ENCODE assay signal across 10 cellular contexts in genomic region chr6:138307816-138308727, GRCh38.
A peak's percentile ranks its signal among the peaks of the same experiment; 100 is the strongest.
DNase-seq lines count a peak whose midpoint lies in the region; ATAC-seq and TF ChIP-seq lines count a peak whose summit lies in the region.
"Had no signal": no experiment of that assay in that cellular context is flagged by ENCODE, and none has a peak within 500 bp of the region (broad histone marks: within the 10 kb centered on the region; RNA-seq: fewer than 3 reads in every experiment).

No MANE protein-coding gene starts in this region.

- H3K4me3 Mint-ChIP-seq in MCF 10A (ENCODE audit: unreplicated experiment), result no peak overlapping the region
- no peak overlapping the region for H3K4me3 Mint-ChIP-seq in H9
- H3K4me3 Mint-ChIP-seq: activated naive CD8-positive, alpha-beta T cell treated with anti-CD3 and anti-CD28 coated beads, Interleukin-2, amount 50 U/mL, for 24 hours had no signal

- no peaks in the 10 kb centered on the region for H3K79me2 ChIP-seq in H9 (ENCODE audit: insufficient read depth, low read length)

- peak; percentile 50 for DNase-seq in HCEC 1CT
- peak; percentile 16 for DNase-seq in MCF 10A (ENCODE audit: unreplicated experiment)
- peak; percentile 27 for DNase-seq in iris pigment epithelial cell (ENCODE audit: low read depth)
- DNase-seq in thyroid gland, result peak; percentile 49 to 56
- DNase-seq in H9, result no peak
- DNase-seq in DMS114 treated with DMSO at 0.1 percent for 48 hours (lab: John Stamatoyannopoulos, UW; ENCODE audit: unreplicated experiment), result no peak
- DNase-seq: activated CD4-positive, CD25-positive, alpha-beta regulatory T cell; activated naive CD8-positive, alpha-beta T cell treated with anti-CD3 and anti-CD28 coated beads, Interleukin-2, amount 50 U/mL, for 24 hours had no signal

- no peak overlapping the region for H3K23ac ChIP-seq in H9 (ENCODE audit: insufficient read length, low read depth, low read length)

- H3K4me1 ChIP-seq in thyroid gland, result no peaks in the 10 kb centered on the region
- no peaks in the 10 kb centered on the region for H3K4me1 ChIP-seq in H9 (ENCODE audit: insufficient read depth, low read length)

- H4K20me1 ChIP-seq in H9 (ENCODE audit: control insufficient read depth, insufficient read depth, insufficient read length), result no peaks in the 10 kb centered on the region

- TF ChIP-seq POLR2A in thyroid gland (IDR thresholded peaks at IDR 0.05), result no peak

- no peak overlapping the region for H2BK20ac ChIP-seq in H9 (ENCODE audit: low read depth, low read length, poor library complexity, severe bottlenecking)

- no peaks in the 10 kb centered on the region for H3K9me3 Mint-ChIP-seq in MCF 10A (ENCODE audit: unreplicated experiment)
- H3K9me3 Mint-ChIP-seq in H9, result no peaks in the 10 kb centered on the region
- H3K9me3 Mint-ChIP-seq: activated naive CD8-positive, alpha-beta T cell treated with anti-CD3 and anti-CD28 coated beads, Interleukin-2, amount 50 U/mL, for 24 hours had no signal

- H2AK5ac ChIP-seq in H9 (ENCODE audit: insufficient read length, low read length), result no peak overlapping the region

- no peak overlapping the region for H4K5ac ChIP-seq in H9 (ENCODE audit: insufficient read length, low read depth, low read length)

- H3K27me3 Mint-ChIP-seq in MCF 10A (ENCODE audit: insufficient read depth, unreplicated experiment) (no peaks in the 10 kb centered on the region), H9 (ENCODE audit: low read depth) (no peaks in the 10 kb centered on the region)
- H3K27me3 Mint-ChIP-seq: activated naive CD8-positive, alpha-beta T cell treated with anti-CD3 and anti-CD28 coated beads, Interleukin-2, amount 50 U/mL, for 24 hours had no signal

- intact Hi-C loops in MCF 10A (cut with micrococcal nuclease) (no loop called here), thyroid gland (cut with DNase I) (no loop called here)

- no peak overlapping the region for H4K91ac ChIP-seq in H9 (ENCODE audit: insufficient read length, low read depth, low read length)

- no peak overlapping the region for H3K4me2 ChIP-seq in H9 (ENCODE audit: insufficient read depth, insufficient read length, low read length)

- no TSS peak for BruUV-seq in MCF 10A (replicated peaks; lab: Mats Ljungman, UMichigan)

- no peak overlapping the region for H3K27ac ChIP-seq in thyroid gland
- H3K27ac ChIP-seq in H9 (ENCODE audit: insufficient read length, low read depth, low read length), result no peak overlapping the region

- TF ChIP-seq CTCF in MCF 10A (IDR thresholded peaks at IDR 0.05; ENCODE audit: unreplicated experiment) (no peak), thyroid gland (IDR thresholded peaks at IDR 0.05) (peak in 2 of 6 experiments; percentile 22 to 26), H9 (conservative IDR thresholded peaks at IDR 0.05) (no peak)

- no peaks in the 10 kb centered on the region for H3K36me3 ChIP-seq in thyroid gland

- H3K9me3 ChIP-seq in thyroid gland (no peaks in the 10 kb centered on the region), H9 (ENCODE audit: control insufficient read depth, low read depth, low read length) (no peaks in the 10 kb centered on the region)

- no peak overlapping the region for H3K56ac ChIP-seq in H9 (ENCODE audit: insufficient read length, low read depth, low read length)

- no peak overlapping the region for H4K8ac ChIP-seq in H9 (replicated peaks; ENCODE audit: insufficient read length, low read depth, low read length)

- no peak overlapping the region for H3K27ac Mint-ChIP-seq in MCF 10A (ENCODE audit: low read depth, unreplicated experiment)
- no peak overlapping the region for H3K27ac Mint-ChIP-seq in H9
- H3K27ac Mint-ChIP-seq: activated naive CD8-positive, alpha-beta T cell treated with anti-CD3 and anti-CD28 coated beads, Interleukin-2, amount 50 U/mL, for 24 hours had no signal

- H2BK5ac ChIP-seq in H9 (ENCODE audit: insufficient read length, low read length), result no peak overlapping the region

- no peak overlapping the region for H3K4me3 ChIP-seq in thyroid gland (replicated peaks in 1 of 3)
- H3K4me3 ChIP-seq: GM12878 had no signal

- no peak overlapping the region for H3K9ac ChIP-seq in H9 (ENCODE audit: extremely low read depth, insufficient read length, low read length)

- H3K23me2 ChIP-seq in H9 (ENCODE audit: insufficient read length, low read depth, low read length, poor library complexity, severe bottlenecking), result no peaks in the 10 kb centered on the region

- no peak overlapping the region for H2BK120ac ChIP-seq in H9 (ENCODE audit: low read depth, low read length, poor library complexity, severe bottlenecking)

- H3T11ph ChIP-seq in H9 (ENCODE audit: low read length), result no peak overlapping the region

- H3K18ac ChIP-seq in H9 (ENCODE audit: insufficient read length, low read depth, low read length), result no peak overlapping the region

- H3K14ac ChIP-seq in H9 (ENCODE audit: insufficient read depth, low read length), result no peak overlapping the region

- H3K27me3 ChIP-seq in thyroid gland (no peaks in the 10 kb centered on the region), H9 (ENCODE audit: insufficient read depth, low read length) (no peaks in the 10 kb centered on the region)

- H3K4me1 Mint-ChIP-seq in MCF 10A (ENCODE audit: insufficient read depth, unreplicated experiment) (no peaks in the 10 kb centered on the region), H9 (0 out of 4 replicates have a peak, but pooled peaks cover 0 to 5% of the 10 kb centered on the region in 2 experiments)
- H3K4me1 Mint-ChIP-seq: activated naive CD8-positive, alpha-beta T cell treated with anti-CD3 and anti-CD28 coated beads, Interleukin-2, amount 50 U/mL, for 24 hours had no signal

- ATAC-seq in HG03469 (IDR thresholded peaks at IDR 0.05; ENCODE audit: unreplicated experiment), result no peak
- ATAC-seq: activated naive CD8-positive, alpha-beta T cell treated with anti-CD3 and anti-CD28 coated beads, Interleukin-2, amount 50 U/mL, for 24 hours; GM12878 had no signal

- no peaks in the 10 kb centered on the region for H3K36me3 Mint-ChIP-seq in MCF 10A (ENCODE audit: insufficient read depth, unreplicated experiment)
- H3K36me3 Mint-ChIP-seq in H9 (ENCODE audit: insufficient read depth in 1 of 3, low read depth in 3 of 3), result peaks cover 0 to 34% (median 13%) of the 10 kb centered on the region in 3 experiments; a peak in 4 of 7 replicates

- H2AFZ ChIP-seq in H9 (ENCODE audit: low read length), result no peak overlapping the region

- WGBS in thyroid gland, 2 donors, result 63 to 68% methylated on average over 11 of the region's 11 CpGs
- no CpG with 5 or more reads among the region's 11 CpGs for WGBS in H9 (ENCODE audit: extremely low coverage, insufficient read length, low lambda C conversion rate)

- H3K79me1 ChIP-seq in H9 (ENCODE audit: insufficient read depth, low read depth, low read length, poor library complexity, severe bottlenecking), result no peaks in the 10 kb centered on the region

- CTCF ChIA-PET in MCF 10A (lab: Yijun Ruan, JAX), result interaction anchor here (0.6 to 0.7 kb wide), 2 partner anchors 20 to 82 kb away, joined by 3 to 5 read pairs; no protein-coding TSS in a partner anchor

- H3K4ac ChIP-seq in H9 (ENCODE audit: low read depth, low read length), result no peak overlapping the region

- H2BK15ac ChIP-seq in H9 (ENCODE audit: low read depth, low read length), result no peak overlapping the region

- POLR2A ChIA-PET in MCF 10A (lab: Yijun Ruan, JAX), result interaction anchor here (0.6 kb wide), 1 partner anchor 217 kb away, joined by 3 read pairs; no protein-coding TSS in a partner anchor

- no peak overlapping the region for H2BK12ac ChIP-seq in H9 (ENCODE audit: insufficient read length, low read depth, low read length)

Comparison
In these comparisons a context has a peak if more than half of its experiments do, and no peak if none do; other contexts are left out.
1. DNase-seq: peak in HCEC 1CT (single experiment), MCF 10A (single experiment), iris pigment epithelial cell (single experiment) and thyroid gland (2 of 2); none in H9 (single experiment) and DMS114 treated with DMSO at 0.1 percent for 48 hours (single experiment).